9 cellular contexts compared by ENCODE assay signal in the genomic region with DNA sequence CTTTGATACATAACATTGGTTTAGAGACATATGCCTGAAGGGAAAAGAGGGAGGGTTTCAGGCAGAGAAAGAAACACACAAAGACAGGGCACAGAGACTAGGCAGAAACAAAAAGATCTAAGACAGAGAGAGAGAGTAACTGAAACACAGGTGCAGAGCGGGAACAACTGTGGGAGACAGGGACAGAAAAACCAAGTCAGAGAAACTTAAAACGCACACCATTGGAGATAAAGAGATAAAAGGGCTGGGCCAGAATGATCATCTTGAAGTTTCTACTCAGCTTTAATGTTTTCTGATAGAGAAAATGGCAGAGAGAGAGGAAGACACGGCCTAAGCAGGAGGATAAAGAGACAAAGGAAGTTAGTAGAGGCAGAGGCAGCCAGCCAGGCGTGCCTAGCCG. TPM values are rescaled to one million over a fixed set of nuclear protein-coding genes. Genes with fewer than 3 reads are reported as not detected.
DNase-seq lines count a peak whose midpoint lies in the region; ATAC-seq and TF ChIP-seq lines count a peak whose summit lies in the region.
"Had no signal": no experiment of that assay in that cellular context is flagged by ENCODE, and none has a peak within 500 bp of the region (broad histone marks: within the 10 kb centered on the region; RNA-seq: fewer than 3 reads in every experiment).

No MANE protein-coding gene starts in this region.

- no peak overlapping the region for H2BK12ac ChIP-seq in mesenchymal stem cell (ENCODE audit: low read length in 2 of 2)

- peak overlapping the region; percentile 75 for H3K27ac Mint-ChIP-seq in activated naive CD8-positive, alpha-beta T cell treated with anti-CD3 and anti-CD28 coated beads, Interleukin-2, amount 50 U/mL, for 24 hours

- peak overlapping the region; percentile 78 for H3K4me3 Mint-ChIP-seq in activated naive CD8-positive, alpha-beta T cell treated with anti-CD3 and anti-CD28 coated beads, Interleukin-2, amount 50 U/mL, for 24 hours

- no peak overlapping the region for H3K23ac ChIP-seq in mesenchymal stem cell (ENCODE audit: low read length in 2 of 2)

- H3K36me3 ChIP-seq in heart left ventricle = no peaks in the 10 kb centered on the region
- H3K36me3 ChIP-seq in mesenchymal stem cell (ENCODE audit: control insufficient read depth in 1 of 2, insufficient read depth in 2 of 2, low read depth in 1 of 2, low read length in 2 of 2) = no peaks in the 10 kb centered on the region
- no peaks in the 10 kb centered on the region for H3K36me3 ChIP-seq in urinary bladder (ENCODE audit: insufficient read depth)

- no peaks in the 10 kb centered on the region for H3K79me1 ChIP-seq in mesenchymal stem cell (replicated peaks; ENCODE audit: low read length, poor library complexity, severe bottlenecking)

- peak overlapping the region; percentile 9 for H2BK120ac ChIP-seq in mesenchymal stem cell (ENCODE audit: low read depth, low read length)

- no peak overlapping the region for H2AK5ac ChIP-seq in mesenchymal stem cell (ENCODE audit: low read length, severe bottlenecking)

- H3K9ac ChIP-seq in mesenchymal stem cell (ENCODE audit: low read length) = peak overlapping the region; percentile 88

- H3K9me3 Mint-ChIP-seq in activated naive CD8-positive, alpha-beta T cell treated with anti-CD3 and anti-CD28 coated beads, Interleukin-2, amount 50 U/mL, for 24 hours = no peaks in the 10 kb centered on the region

- peak overlapping the region in 1 of 2 experiments; percentile 85 for H3K18ac ChIP-seq in mesenchymal stem cell (ENCODE audit: low read depth in 1 of 2, low read length in 2 of 2)

- peak overlapping the region; percentile 65 for H3K4me2 ChIP-seq in mesenchymal stem cell (ENCODE audit: low read length, poor library complexity, severe bottlenecking)

- H3K27me3 ChIP-seq in heart left ventricle = no peaks in the 10 kb centered on the region
- peaks cover 0 to 31% of the 10 kb centered on the region in 2 experiments for H3K27me3 ChIP-seq in mesenchymal stem cell (ENCODE audit: control insufficient read depth in 1 of 2, insufficient read depth in 1 of 2, low read length in 2 of 2)

- peak overlapping the region; percentile 77 for H2AFZ ChIP-seq in mesenchymal stem cell (ENCODE audit: low read depth, low read length)

- DNase-seq in heart left ventricle (no peak), Right ventricle myocardium inferior (ENCODE audit: missing footprints) (no peak), mesenchymal stem cell (no peak), DMS114 treated with DMSO at 0.1 percent for 48 hours (lab: John Stamatoyannopoulos, UW; ENCODE audit: unreplicated experiment) (no peak), SW 1271 (lab: John Stamatoyannopoulos, UW) (no peak), NCI-H187 (lab: John Stamatoyannopoulos, UW) (no peak)
- DNase-seq in activated naive CD8-positive, alpha-beta T cell treated with anti-CD3 and anti-CD28 coated beads, Interleukin-2, amount 50 U/mL, for 24 hours = no peak

- no peaks in the 10 kb centered on the region for H3K27me3 Mint-ChIP-seq in activated naive CD8-positive, alpha-beta T cell treated with anti-CD3 and anti-CD28 coated beads, Interleukin-2, amount 50 U/mL, for 24 hours

- no peak overlapping the region for H2BK5ac ChIP-seq in mesenchymal stem cell (ENCODE audit: low read depth, low read length, poor library complexity, severe bottlenecking)

- 31 to 44% (median 33%) methylated on average over 5 of the region's 5 CpGs for WGBS in heart left ventricle, 4 donors
- WGBS in mesenchymal stem cell = 37% methylated on average over 5 of the region's 5 CpGs
- 49% methylated on average over 5 of the region's 5 CpGs for WGBS in urinary bladder

- H3K4me3 ChIP-seq in heart left ventricle (peak overlapping the region in 11 of 12 donors; percentile 23 to 73 (median 62)), mesenchymal stem cell (ENCODE audit: insufficient read depth in 1 of 2, low read depth in 1 of 2, low read length in 2 of 2) (peak overlapping the region; percentile 60 to 76), urinary bladder (ENCODE audit: low read depth, low read length) (peak overlapping the region; percentile 35)
- H3K4me3 ChIP-seq: SK-N-MC had no signal

- intact Hi-C loops in heart left ventricle (cut with DNase I) = loop anchor here in 9 of 10 donors (2.0 to 10.0 kb wide), 11 partner anchors 40 to 1682 kb away; no protein-coding TSS in a partner anchor
- intact Hi-C loops in Right ventricle myocardium inferior (cut with DNase I) = no loop called here

- H3K4ac ChIP-seq in mesenchymal stem cell (ENCODE audit: low read depth in 1 of 2, low read length in 2 of 2) = peak overlapping the region; percentile 21 to 26

- H4K91ac ChIP-seq in mesenchymal stem cell (ENCODE audit: low read length) = no peak overlapping the region

- H3K4me1 Mint-ChIP-seq in activated naive CD8-positive, alpha-beta T cell treated with anti-CD3 and anti-CD28 coated beads, Interleukin-2, amount 50 U/mL, for 24 hours = peaks cover 19% of the 10 kb centered on the region

- peak overlapping the region in 1 of 2 experiments; percentile 75 for H3K14ac ChIP-seq in mesenchymal stem cell (ENCODE audit: low read length in 2 of 2)

- H4K8ac ChIP-seq in mesenchymal stem cell (ENCODE audit: low read length) = peak overlapping the region; percentile 88

- TF ChIP-seq CTCF in heart left ventricle (IDR thresholded peaks at IDR 0.05) = no peak

- ATAC-seq in heart left ventricle (no peak), Right ventricle myocardium inferior (no peak)
- no peak for ATAC-seq in activated naive CD8-positive, alpha-beta T cell treated with anti-CD3 and anti-CD28 coated beads, Interleukin-2, amount 50 U/mL, for 24 hours

- no peaks in the 10 kb centered on the region for H3K36me3 Mint-ChIP-seq in activated naive CD8-positive, alpha-beta T cell treated with anti-CD3 and anti-CD28 coated beads, Interleukin-2, amount 50 U/mL, for 24 hours (ENCODE audit: low read depth)

- H3K27ac ChIP-seq in heart left ventricle (peak overlapping the region in 9 of 12 donors; percentile 1 to 82 (median 78)), mesenchymal stem cell (ENCODE audit: low read length, poor library complexity, severe bottlenecking) (peak overlapping the region; percentile 47), urinary bladder (ENCODE audit: low read depth) (no peak overlapping the region)
- H3K27ac ChIP-seq: SK-N-MC had no signal

- no peak for TF ChIP-seq POLR2A in heart left ventricle (IDR thresholded peaks at IDR 0.05)

- no peaks in the 10 kb centered on the region for H3K9me3 ChIP-seq in heart left ventricle
- H3K9me3 ChIP-seq in mesenchymal stem cell (ENCODE audit: control insufficient read depth, low read length) = no peaks in the 10 kb centered on the region

- H2BK15ac ChIP-seq in mesenchymal stem cell (ENCODE audit: low read depth, poor library complexity, severe bottlenecking) = peak overlapping the region; percentile 54

- H3K4me1 ChIP-seq in heart left ventricle = peaks cover 0 to 23% (median 12%) of the 10 kb centered on the region in 12 donors
- H3K4me1 ChIP-seq in mesenchymal stem cell (ENCODE audit: control insufficient read depth, insufficient read depth, low read depth, low read length) = peaks cover 9% of the 10 kb centered on the region
- no peaks in the 10 kb centered on the region for H3K4me1 ChIP-seq in urinary bladder (ENCODE audit: insufficient read depth)

RNA-seq across cellular contexts. Expression of gene UNC5CL, which starts 11.8 kb away (rescaled TPM):
- 1 to 10 TPM in 1 of 9 donors, under 1 TPM in 8; 0.21 to 1.1 (median 0.50) TPM for total RNA-seq in heart left ventricle
- polyA plus RNA-seq in heart left ventricle = under 1 TPM; 0.50 to 0.65 TPM
- total RNA-seq in Right ventricle myocardium inferior = 0.60 TPM
- 0.11 TPM for polyA plus RNA-seq in mesenchymal stem cell (2013, experiment 1 of 2)
- polyA plus RNA-seq in mesenchymal stem cell (2013, experiment 2 of 2) = 0.08 TPM
- total RNA-seq in urinary bladder = 0.37 TPM
- 0.87 TPM for polyA plus RNA-seq in urinary bladder

RNA-seq across cellular contexts. Expression of gene TSPO2, which starts 15.0 kb away (rescaled TPM):
- not detected for total RNA-seq in heart left ventricle
- not detected for polyA plus RNA-seq in heart left ventricle
- not detected for total RNA-seq in Right ventricle myocardium inferior
- not detected for polyA plus RNA-seq in mesenchymal stem cell (2013, experiment 1 of 2)
- polyA plus RNA-seq in mesenchymal stem cell (2013, experiment 2 of 2) = not detected
- not detected for total RNA-seq in urinary bladder
- not detected for polyA plus RNA-seq in urinary bladder

RNA-seq across cellular contexts. Expression of gene APOBEC2, which starts 25.8 kb away (rescaled TPM):
- total RNA-seq in heart left ventricle = 100 to 1,000 TPM; 139 to 524 (median 237) TPM
- polyA plus RNA-seq in heart left ventricle = 100 to 1,000 TPM in 1 of 2 donors, 10 to 100 TPM in 1; 72.3 to 237 TPM
- total RNA-seq in Right ventricle myocardium inferior = 246 TPM
- polyA plus RNA-seq in mesenchymal stem cell (2013, experiment 1 of 2) = not detected
- not detected for polyA plus RNA-seq in mesenchymal stem cell (2013, experiment 2 of 2)
- 11.4 TPM for total RNA-seq in urinary bladder
- 0.41 TPM for polyA plus RNA-seq in urinary bladder

RNA-seq across cellular contexts. Expression of gene OARD1, which starts 44.9 kb away (rescaled TPM):
- total RNA-seq in heart left ventricle (10 to 100 TPM; 12.8 to 21.8 (median 17.7) TPM), Right ventricle myocardium inferior (20.5 TPM), urinary bladder (16.9 TPM)
- polyA plus RNA-seq in heart left ventricle (10 to 100 TPM; 26.6 to 28.1 TPM), urinary bladder (26.3 TPM)
- polyA plus RNA-seq in mesenchymal stem cell (2013, experiment 1 of 2) = 18.6 TPM
- 18.9 TPM for polyA plus RNA-seq in mesenchymal stem cell (2013, experiment 2 of 2)

RNA-seq across cellular contexts. Expression of gene NFYA, which starts 45.5 kb away (rescaled TPM):
- total RNA-seq in heart left ventricle (10 to 100 TPM in 4 of 9 donors, 1 to 10 TPM in 5; 6.5 to 12.5 (median 9.7) TPM), Right ventricle myocardium inferior (9.8 TPM), urinary bladder (30.5 TPM)
- polyA plus RNA-seq in heart left ventricle (1 to 10 TPM; 4.3 to 7.3 TPM), urinary bladder (12.3 TPM)
- 15.8 TPM for polyA plus RNA-seq in mesenchymal stem cell (2013, experiment 1 of 2)
- polyA plus RNA-seq in mesenchymal stem cell (2013, experiment 2 of 2) = 15.3 TPM

Comparison
In these comparisons a context has a peak if more than half of its experiments do, and no peak if none do; other contexts are left out.
1. RNA of gene APOBEC2, which starts 25.8 kb away (total RNA-seq): 246 TPM in Right ventricle myocardium inferior (single experiment) and 139 to 524 TPM in heart left ventricle; 11.4 TPM in urinary bladder (single experiment); every median in the first group is over 10 times any median in the second.
2. Peak in every context shown above with its lines, with median percentiles within 50 percentile points of each other: H3K4me3 ChIP-seq.